In the genomic region with DNA sequence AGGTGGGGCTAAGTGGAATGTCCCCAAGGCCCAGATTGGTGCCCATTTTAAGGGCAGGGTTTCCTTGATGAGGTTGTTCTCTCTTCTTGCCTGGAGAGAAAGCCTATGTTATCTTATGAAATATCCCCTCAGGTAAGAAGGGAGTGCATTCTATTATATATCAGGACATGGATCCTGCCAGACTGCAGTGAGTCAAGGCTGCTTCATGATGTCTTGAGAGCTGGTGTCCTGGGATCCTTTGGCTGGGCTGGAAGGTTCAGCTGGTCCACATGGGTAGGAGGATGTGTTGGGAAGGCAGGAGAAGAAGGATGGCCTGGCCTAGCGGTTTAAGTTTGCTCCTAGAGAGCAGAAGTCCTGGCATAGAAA, we compare ENCODE assay signal across 22 cellular contexts.
DNase-seq lines count a peak whose midpoint lies in the region; ATAC-seq and TF ChIP-seq lines count a peak whose summit lies in the region.
"Had no signal": no experiment of that assay in that cellular context is flagged by ENCODE, and none has a peak within 500 bp of the region (broad histone marks: within the 10 kb centered on the region; RNA-seq: fewer than 3 reads in every experiment).

No MANE protein-coding gene starts in this region.

- BruUV-seq in PC-3 (replicated peaks; lab: Mats Ljungman, UMichigan): no TSS peak

- TF ChIP-seq EP300 in stomach (IDR thresholded peaks at IDR 0.05): no peak

- ATAC-seq in PC-3: peak; percentile 47
- ATAC-seq in right cardiac atrium: no peak
- ATAC-seq: A549 had no signal

- POLR2A ChIA-PET in PC-3 (lab: Charles Lee; ENCODE audit: unreplicated experiment): no interaction called here

- H3F3A ChIP-seq in PC-3 (ENCODE audit: low read length, unreplicated experiment): no peaks in the 10 kb centered on the region

- no peaks in the 10 kb centered on the region for H3K9me3 Mint-ChIP-seq in type B pancreatic cell
- H3K9me3 Mint-ChIP-seq in activated naive CD4-positive, alpha-beta T cell treated with anti-CD3 and anti-CD28 coated beads for 36 hours: no peaks in the 10 kb centered on the region
- no peaks in the 10 kb centered on the region for H3K9me3 Mint-ChIP-seq in nephron progenitor cell
- H3K9me3 Mint-ChIP-seq: H9, IgD-negative memory B cell had no signal

- peak overlapping the region; percentile 90 for H3K27ac ChIP-seq in PC-3 (ENCODE audit: low read length)
- peak overlapping the region; percentile 8 to 36 for H3K27ac ChIP-seq in breast epithelium
- peak overlapping the region in 3 of 4 donors; percentile 7 to 68 (median 23) for H3K27ac ChIP-seq in esophagus squamous epithelium
- peak overlapping the region; percentile 24 to 77 (median 66) for H3K27ac ChIP-seq in stomach
- no peak overlapping the region for H3K27ac ChIP-seq in right cardiac atrium (ENCODE audit: low read length)
- H3K27ac ChIP-seq: A549, GM23248 had no signal

- H3K4me1 ChIP-seq in PC-3 (ENCODE audit: insufficient read depth, low read length) (peaks cover 34% of the 10 kb centered on the region), breast epithelium (no peaks in the 10 kb centered on the region), esophagus squamous epithelium (peaks cover 3 to 53% (median 13%) of the 10 kb centered on the region in 3 donors), stomach (peaks cover 11 to 34% (median 27%) of the 10 kb centered on the region in 4 donors), right cardiac atrium (ENCODE audit: control insufficient read depth, insufficient read depth, low read length) (peaks cover 5% of the 10 kb centered on the region)
- H3K4me1 ChIP-seq: BE2C had no signal

- H3K79me2 ChIP-seq in PC-3 (ENCODE audit: low read length): no peaks in the 10 kb centered on the region

- H3K9me3 ChIP-seq in PC-3 (ENCODE audit: low read length) (no peaks in the 10 kb centered on the region), breast epithelium (no peaks in the 10 kb centered on the region), esophagus squamous epithelium (no peaks in the 10 kb centered on the region), stomach (no peaks in the 10 kb centered on the region), right cardiac atrium (ENCODE audit: control insufficient read depth, low read length) (no peaks in the 10 kb centered on the region)
- H3K9me3 ChIP-seq: A549, BE2C, SK-N-SH had no signal

- no peak overlapping the region for H2AFZ ChIP-seq in PC-3 (ENCODE audit: low read length)
- H2AFZ ChIP-seq: GM23248 had no signal

- H3K36me3 ChIP-seq in PC-3 (ENCODE audit: low read depth, low read length): no peaks in the 10 kb centered on the region
- no peaks in the 10 kb centered on the region for H3K36me3 ChIP-seq in breast epithelium
- H3K36me3 ChIP-seq in esophagus squamous epithelium: no peaks in the 10 kb centered on the region
- no peaks in the 10 kb centered on the region for H3K36me3 ChIP-seq in stomach
- H3K36me3 ChIP-seq: BE2C had no signal

- H3K27ac Mint-ChIP-seq in type B pancreatic cell (no peak overlapping the region), nephron progenitor cell (no peak overlapping the region)
- no peak overlapping the region for H3K27ac Mint-ChIP-seq in activated naive CD4-positive, alpha-beta T cell treated with anti-CD3 and anti-CD28 coated beads for 36 hours
- H3K27ac Mint-ChIP-seq: IgD-negative memory B cell had no signal

- intact Hi-C loops in PC-3 (cut with micrococcal nuclease) (no loop called here), breast epithelium (cut with DNase I; ENCODE audit: low total_unique reads) (no loop called here), esophagus squamous epithelium (cut with DNase I) (no loop called here), stomach (cut with DNase I; ENCODE audit: low total_unique reads) (no loop called here), right cardiac atrium (cut with DNase I) (no loop called here)
- intact Hi-C loops in activated naive CD4-positive, alpha-beta T cell treated with anti-CD3 and anti-CD28 coated beads for 36 hours (cut with micrococcal nuclease): no loop called here

- TF ChIP-seq POLR2A in breast epithelium (IDR thresholded peaks at IDR 0.05) (no peak), esophagus squamous epithelium (IDR thresholded peaks at IDR 0.05) (no peak), stomach (IDR thresholded peaks at IDR 0.05) (no peak)

- H3K36me3 Mint-ChIP-seq in type B pancreatic cell (peaks cover 4% of the 10 kb centered on the region), nephron progenitor cell (ENCODE audit: low read depth) (no peaks in the 10 kb centered on the region)
- no peaks in the 10 kb centered on the region for H3K36me3 Mint-ChIP-seq in activated naive CD4-positive, alpha-beta T cell treated with anti-CD3 and anti-CD28 coated beads for 36 hours (ENCODE audit: low read depth)
- H3K36me3 Mint-ChIP-seq: CD4-positive, CD25-positive, alpha-beta regulatory T cell had no signal

- peak overlapping the region; percentile 72 for H3K4me2 ChIP-seq in PC-3 (ENCODE audit: low read length)
- H3K4me2 ChIP-seq: A549, SK-N-SH had no signal

- DNase-seq in PC-3: peak; percentile 39
- no peak for DNase-seq in breast epithelium (ENCODE audit: low spot score in 2 of 2)
- DNase-seq in esophagus squamous epithelium (lab: John Stamatoyannopoulos, UW): no peak
- no peak for DNase-seq in stomach
- no peak for DNase-seq in type B pancreatic cell (ENCODE audit: extremely low spot score, unreplicated experiment)
- DNase-seq in right cardiac atrium: no peak
- DNase-seq in activated naive CD4-positive, alpha-beta T cell treated with anti-CD3 and anti-CD28 coated beads for 36 hours: no peak
- DNase-seq in nephron progenitor cell: no peak
- DNase-seq: BE2C; CD4-positive, CD25-positive, alpha-beta regulatory T cell; GM23248; H9; MV-4-11; NCI-H1105 treated with DMSO at 0.1 percent for 48 hours; NCI-H1694; NCI-H2171; NCI-H446; RPMI8226; SIG-M5; SK-N-SH had no signal

- H3K9ac ChIP-seq in PC-3 (ENCODE audit: low read length): no peak overlapping the region
- H3K9ac ChIP-seq: GM23248, SK-N-SH had no signal

- H4K20me1 ChIP-seq in PC-3 (ENCODE audit: low read length): no peaks in the 10 kb centered on the region

- H3K4me3 Mint-ChIP-seq in type B pancreatic cell (no peak overlapping the region), nephron progenitor cell (no peak overlapping the region)
- H3K4me3 Mint-ChIP-seq in activated naive CD4-positive, alpha-beta T cell treated with anti-CD3 and anti-CD28 coated beads for 36 hours: no peak overlapping the region
- H3K4me3 Mint-ChIP-seq: CD4-positive, CD25-positive, alpha-beta regulatory T cell; H9; IgD-negative memory B cell had no signal

- TF ChIP-seq CTCF in PC-3 (conservative IDR thresholded peaks at IDR 0.05; ENCODE audit: low read depth, low read length) (no peak), breast epithelium (IDR thresholded peaks at IDR 0.05) (no peak), esophagus squamous epithelium (IDR thresholded peaks at IDR 0.05) (no peak), stomach (IDR thresholded peaks at IDR 0.05) (no peak), type B pancreatic cell (conservative IDR thresholded peaks at IDR 0.05) (no peak), nephron progenitor cell (IDR thresholded peaks at IDR 0.05) (no peak)

- 67 to 83% methylated on average over 1 of the region's 1 CpG for WGBS in esophagus squamous epithelium, 2 donors
- 86 to 100% (median 92%) methylated on average over 1 of the region's 1 CpG for WGBS in stomach, 5 donors
- WGBS in right cardiac atrium: 98% methylated on average over 1 of the region's 1 CpG

- H3K27me3 Mint-ChIP-seq in type B pancreatic cell (no peaks in the 10 kb centered on the region), nephron progenitor cell (ENCODE audit: low read depth, poor library complexity) (no peaks in the 10 kb centered on the region)
- H3K27me3 Mint-ChIP-seq in activated naive CD4-positive, alpha-beta T cell treated with anti-CD3 and anti-CD28 coated beads for 36 hours (ENCODE audit: low read depth): no peaks in the 10 kb centered on the region

- no peaks in the 10 kb centered on the region for H3K9me2 ChIP-seq in PC-3 (replicated peaks; ENCODE audit: low read length)
- H3K9me2 ChIP-seq: SK-N-SH had no signal

- H3K27me3 ChIP-seq in PC-3 (ENCODE audit: low read length) (no peaks in the 10 kb centered on the region), breast epithelium (no peaks in the 10 kb centered on the region), esophagus squamous epithelium (no peaks in the 10 kb centered on the region), stomach (no peaks in the 10 kb centered on the region), right cardiac atrium (ENCODE audit: control insufficient read depth, insufficient read depth) (no peaks in the 10 kb centered on the region)
- H3K27me3 ChIP-seq: BE2C had no signal

- CTCF ChIA-PET in PC-3 (lab: Charles Lee): no interaction called here
- CTCF ChIA-PET in activated naive CD4-positive, alpha-beta T cell treated with anti-CD3 and anti-CD28 coated beads for 36 hours (lab: Charles Lee): no interaction called here

- H3K4me3 ChIP-seq in PC-3 (ENCODE audit: low read length): no peak overlapping the region
- no peak overlapping the region for H3K4me3 ChIP-seq in breast epithelium
- H3K4me3 ChIP-seq in esophagus squamous epithelium: no peak overlapping the region
- no peak overlapping the region for H3K4me3 ChIP-seq in stomach
- no peak overlapping the region for H3K4me3 ChIP-seq in right cardiac atrium (ENCODE audit: low read length)
- H3K4me3 ChIP-seq: A549, GM23248 had no signal

- peaks cover 27% of the 10 kb centered on the region for H3K4me1 Mint-ChIP-seq in type B pancreatic cell (ENCODE audit: unreplicated experiment)
- no peaks in the 10 kb centered on the region for H3K4me1 Mint-ChIP-seq in activated naive CD4-positive, alpha-beta T cell treated with anti-CD3 and anti-CD28 coated beads for 36 hours (ENCODE audit: low read depth)
- H3K4me1 Mint-ChIP-seq in nephron progenitor cell: peaks cover 6% of the 10 kb centered on the region
- H3K4me1 Mint-ChIP-seq: CD4-positive, CD25-positive, alpha-beta regulatory T cell had no signal
